In the genomic region with DNA sequence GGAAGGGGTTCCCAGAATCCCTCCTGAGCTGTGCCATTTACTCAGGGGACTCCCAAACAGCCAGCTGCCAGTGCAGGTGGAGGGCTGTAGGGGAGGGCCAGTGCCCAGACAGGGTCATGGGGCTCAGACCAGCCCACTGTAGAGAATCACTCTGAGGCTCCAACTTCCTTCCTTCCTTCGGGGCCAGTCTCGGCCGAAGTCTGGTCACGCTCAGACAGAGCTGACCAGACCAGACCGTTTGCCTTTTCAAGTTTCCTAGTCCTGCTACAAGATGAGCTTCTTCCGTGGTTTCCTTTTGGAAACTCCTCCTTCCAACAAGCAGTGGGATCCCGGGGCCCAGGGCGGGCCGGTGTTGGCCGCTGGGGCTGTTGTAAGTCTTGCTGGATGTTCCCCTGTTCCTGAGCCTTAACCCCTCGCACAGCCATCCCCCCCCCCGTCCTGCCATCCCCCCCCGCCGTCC, we compare ENCODE assay signal across 24 cellular contexts. TPM values are rescaled to one million over a fixed set of nuclear protein-coding genes. Genes with fewer than 3 reads are reported as not detected.
DNase-seq lines count a peak whose midpoint lies in the region; ATAC-seq, FAIRE-seq and TF ChIP-seq lines count a peak whose summit lies in the region.
"Had no signal": no experiment of that assay in that cellular context is flagged by ENCODE, and none has a peak within 500 bp of the region (broad histone marks: within the 10 kb centered on the region; RNA-seq: fewer than 3 reads in every experiment).

No MANE protein-coding gene starts in this region.

- DNase-seq in Ammon's horn (ENCODE audit: low spot score): peak; percentile 35
- DNase-seq in D721Med (ENCODE audit: insufficient read length, low spot score): peak; percentile 5
- DNase-seq in esophagus muscularis mucosa (ENCODE audit: extremely low spot score): no peak
- DNase-seq in osteoblast (ENCODE audit: insufficient read length, low spot score, missing footprints): peak; percentile 34
- no peak for DNase-seq in NAMALWA (ENCODE audit: low spot score)
- no peak for DNase-seq in CD1c-positive myeloid dendritic cell (ENCODE audit: extremely low spot score)
- no peak for DNase-seq in NCI-H1417 treated with DMSO at 0.1 percent for 48 hours (lab: John Stamatoyannopoulos, UW)
- DNase-seq: activated CD4-positive, alpha-beta T cell treated with anti-CD3 and anti-CD28 coated beads, Interleukin-2, amount 50 U/mL, for 48 hours; activated T-cell treated with anti-CD3 and anti-CD28 coated beads for 4 hours; DMS 273 treated with DMSO at 0.1 percent for 48 hours; kidney glomerular epithelial cell; mesendoderm; NCI-H1417; NCI-H2107; NCI-H446; NCI-H82; OCI-M1; retina; stimulated activated CD4-positive, alpha-beta T cell treated with anti-CD3 and anti-CD28 coated beads, Interleukin-2, amount 100 ng/mL, for 48 hours; SW 1271; testis had no signal

- H3K27ac ChIP-seq in esophagus muscularis mucosa (replicated peaks in 1 of 4) (peak overlapping the region; percentile 58 to 70 (median 64)), osteoblast (ENCODE audit: low read depth, low read length) (no peak overlapping the region)
- H3K27ac ChIP-seq: C4-2B had no signal

- H3K4me1 ChIP-seq in esophagus muscularis mucosa (peaks cover 36 to 74% (median 61%) of the 10 kb centered on the region in 4 donors), osteoblast (ENCODE audit: insufficient read depth, low read length) (peaks cover 12% of the 10 kb centered on the region)

- peaks cover 3% of the 10 kb centered on the region for H4K20me1 ChIP-seq in osteoblast (ENCODE audit: insufficient read depth, low read length)

- H3K4me3 ChIP-seq in esophagus muscularis mucosa (no peak overlapping the region), osteoblast (ENCODE audit: insufficient read depth, low read length) (no peak overlapping the region)
- H3K4me3 ChIP-seq: testis had no signal

- H3K36me3 ChIP-seq in esophagus muscularis mucosa (peaks cover 21 to 71% (median 54%) of the 10 kb centered on the region in 4 donors), osteoblast (ENCODE audit: insufficient read depth, low read length) (peaks cover 39% of the 10 kb centered on the region)

- H3K4me2 ChIP-seq in osteoblast (ENCODE audit: insufficient read depth, low read length): no peak overlapping the region

- TF ChIP-seq EP300 in esophagus muscularis mucosa (IDR thresholded peaks at IDR 0.05): no peak

- FAIRE-seq in D721Med (lab: Jason Lieb, UNC): no peak

- no peaks in the 10 kb centered on the region for H3K9me3 ChIP-seq in esophagus muscularis mucosa
- H3K9me3 ChIP-seq in osteoblast (ENCODE audit: low read depth, low read length): no peaks in the 10 kb centered on the region
- H3K9me3 ChIP-seq: testis had no signal

- no peak for ATAC-seq in GM19455 (IDR thresholded peaks at IDR 0.05; ENCODE audit: unreplicated experiment)
- ATAC-seq: stimulated activated effector memory CD8-positive, alpha-beta T cell treated with anti-CD3 and anti-CD28 coated beads, Interleukin-12 subunit alpha, Interleukin-12 subunit beta, amount 100 ng/mL, for 72 hours had no signal

- H3K27me3 ChIP-seq in esophagus muscularis mucosa: no peaks in the 10 kb centered on the region
- H3K27me3 ChIP-seq in osteoblast (ENCODE audit: insufficient read depth, low read length): no peaks in the 10 kb centered on the region
- H3K27me3 ChIP-seq: testis had no signal

- 55% methylated on average over 11 of the region's 14 CpGs for WGBS in esophagus muscularis mucosa

- peaks cover 3% of the 10 kb centered on the region for H3K79me2 ChIP-seq in osteoblast (ENCODE audit: insufficient read depth, low read length)

- intact Hi-C loops in esophagus muscularis mucosa (cut with DNase I): loop anchor here (10.0 kb wide), 1 partner anchor 205 kb away; the partner anchor contains the start of gene UBE2B

- no peak for TF ChIP-seq POLR2A in esophagus muscularis mucosa (IDR thresholded peaks at IDR 0.05; ENCODE audit: low read depth)

- TF ChIP-seq CTCF in D721Med (IDR thresholded peaks at IDR 0.05; ENCODE audit: insufficient read depth, missing control alignments) (no peak), esophagus muscularis mucosa (IDR thresholded peaks at IDR 0.05) (no peak), osteoblast (IDR thresholded peaks at IDR 0.05; ENCODE audit: extremely low read depth, low read depth, low read length) (no peak)

- no peak overlapping the region for H2AFZ ChIP-seq in osteoblast (ENCODE audit: low read length)

RNA-seq across cellular contexts. Expression of gene SAR1B, which starts 52.6 kb away (rescaled TPM):
- 10 to 100 TPM; 32.1 to 43.9 (median 35.9) TPM for total RNA-seq in esophagus muscularis mucosa
- 46.0 and 46.3 TPM in 2 replicates for total RNA-seq in osteoblast

RNA-seq across cellular contexts. Expression of gene JADE2, which starts 54.6 kb away (rescaled TPM):
- total RNA-seq in esophagus muscularis mucosa: 10 to 100 TPM; 55.5 to 95.5 (median 77.1) TPM
- total RNA-seq in osteoblast: 22.7 and 26.8 TPM in 2 replicates

Comparison
In these comparisons a context has a peak if more than half of its experiments do, and no peak if none do; other contexts are left out.
1. DNase-seq: peak in Ammon's horn (single experiment), D721Med (single experiment) and osteoblast (single experiment); none in esophagus muscularis mucosa (single experiment), NAMALWA (single experiment), CD1c-positive myeloid dendritic cell (single experiment) and NCI-H1417 treated with DMSO at 0.1 percent for 48 hours (single experiment).